In the genomic region with DNA sequence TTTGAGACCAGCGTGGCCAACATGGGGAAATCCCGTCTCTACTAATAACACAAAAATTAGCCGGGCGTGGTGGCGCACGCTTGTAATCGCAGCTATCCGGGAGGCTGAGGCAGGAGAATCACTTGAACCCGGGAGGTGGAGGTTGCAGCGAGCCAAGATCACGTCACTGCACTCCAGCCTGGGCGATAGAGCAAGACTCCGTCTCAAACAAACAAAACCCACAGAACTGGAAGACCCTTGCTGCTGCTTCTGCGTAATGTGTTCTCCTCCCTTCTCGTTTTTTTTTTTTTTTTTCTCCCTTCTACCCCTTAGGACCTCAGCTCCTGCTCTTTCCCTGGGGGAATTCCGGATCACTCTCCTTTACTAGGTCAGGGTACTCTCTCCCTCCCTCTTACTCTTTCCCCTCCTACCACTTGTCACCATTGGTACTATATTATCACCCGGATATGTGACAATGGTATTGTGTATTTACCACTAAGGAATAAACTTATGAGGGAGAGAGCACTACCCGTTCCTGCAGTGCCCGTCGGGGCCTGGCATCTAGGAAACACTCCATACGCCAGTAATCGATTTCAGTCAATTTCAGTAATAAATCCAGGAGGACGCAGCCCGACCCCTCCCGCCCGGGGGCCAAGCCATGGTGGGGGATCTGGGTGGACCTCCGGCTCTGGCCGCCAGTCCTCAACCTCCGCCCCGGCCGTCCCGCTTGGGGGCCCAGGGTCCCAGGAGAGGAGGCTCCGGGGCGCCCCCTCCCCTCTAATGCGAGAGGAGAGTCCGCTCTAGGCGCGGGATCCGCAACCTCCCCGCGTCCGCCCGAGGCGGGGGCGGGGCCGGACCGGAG, we compare ENCODE assay signal across 1 cellular context.
A peak's percentile ranks its signal among the peaks of the same experiment; 100 is the strongest.
TF ChIP-seq lines count a peak whose summit lies in the region.

No MANE protein-coding gene starts in this region.

TF ChIP-seq in A549, 52 proteins besides CTCF, POLR2A, EP300 and RAD21 (continued from another document):
- TF ChIP-seq KDM1A (IDR thresholded peaks at IDR 0.05; ENCODE audit: low read depth) (no peak), RCOR1 (IDR thresholded peaks at IDR 0.05; ENCODE audit: low read depth, low read length) (no peak), ESRRA (IDR thresholded peaks at IDR 0.05; ENCODE audit: borderline replicate concordance, low read length) (no peak), EHF (CRISPR knock-in tag; IDR thresholded peaks at IDR 0.05) (no peak), RNF2 (IDR thresholded peaks at IDR 0.05; ENCODE audit: borderline replicate concordance, low read depth) (no peak), TFCP2L1 (CRISPR knock-in tag; IDR thresholded peaks at IDR 0.05) (no peak), GATA3 (IDR thresholded peaks at IDR 0.05; ENCODE audit: borderline replicate concordance) (peak; percentile 29; the same call in 1 of the 2 replicates), TP53 (CRISPR knock-in tag; IDR thresholded peaks at IDR 0.05) (0 out of 2 replicates have a peak, but pooled peaks have one; percentile 48), KDM5A (IDR thresholded peaks at IDR 0.05) (no peak), RARB (CRISPR knock-in tag; IDR thresholded peaks at IDR 0.05) (no peak), JUNB (IDR thresholded peaks at IDR 0.05) (no peak), ZFP36 (IDR thresholded peaks at IDR 0.05; ENCODE audit: borderline replicate concordance, partially characterized antibody) (no peak), NR3C1 (IDR thresholded peaks at IDR 0.05) (no peak), CHD4 (IDR thresholded peaks at IDR 0.05; ENCODE audit: borderline replicate concordance) (no peak), HOXB5 (CRISPR knock-in tag; IDR thresholded peaks at IDR 0.05) (no peak), CBX2 (IDR thresholded peaks at IDR 0.05; ENCODE audit: borderline replicate concordance, low read depth) (no peak), MAZ (IDR thresholded peaks at IDR 0.05; ENCODE audit: borderline replicate concordance, low read depth, low read length) (peak; percentile 11; the same call in 1 of the 2 replicates), SMC3 (IDR thresholded peaks at IDR 0.05) (0 out of 3 replicates have a peak, but pooled peaks have one; percentile 13), HOXA7 (CRISPR knock-in tag; IDR thresholded peaks at IDR 0.05) (no peak), SREBF2 (IDR thresholded peaks at IDR 0.05) (no peak), CBX8 (IDR thresholded peaks at IDR 0.05) (no peak), CEBPB (IDR thresholded peaks at IDR 0.05) (no peak)
- TF ChIP-seq, protein P1, sequence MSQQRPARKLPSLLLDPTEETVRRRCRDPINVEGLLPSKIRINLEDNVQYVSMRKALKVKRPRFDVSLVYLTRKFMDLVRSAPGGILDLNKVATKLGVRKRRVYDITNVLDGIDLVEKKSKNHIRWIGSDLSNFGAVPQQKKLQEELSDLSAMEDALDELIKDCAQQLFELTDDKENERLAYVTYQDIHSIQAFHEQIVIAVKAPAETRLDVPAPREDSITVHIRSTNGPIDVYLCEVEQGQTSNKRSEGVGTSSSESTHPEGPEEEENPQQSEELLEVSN (IDR thresholded peaks at IDR 0.05; ENCODE audit: borderline replicate concordance, low read depth) = peak; percentile 58; the same call in 1 of the 2 replicates
- TF ChIP-seq, protein P2, sequence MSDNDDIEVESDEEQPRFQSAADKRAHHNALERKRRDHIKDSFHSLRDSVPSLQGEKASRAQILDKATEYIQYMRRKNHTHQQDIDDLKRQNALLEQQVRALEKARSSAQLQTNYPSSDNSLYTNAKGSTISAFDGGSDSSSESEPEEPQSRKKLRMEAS (IDR thresholded peaks at IDR 0.05) = peak; percentile 78
- TF ChIP-seq, protein P3, sequence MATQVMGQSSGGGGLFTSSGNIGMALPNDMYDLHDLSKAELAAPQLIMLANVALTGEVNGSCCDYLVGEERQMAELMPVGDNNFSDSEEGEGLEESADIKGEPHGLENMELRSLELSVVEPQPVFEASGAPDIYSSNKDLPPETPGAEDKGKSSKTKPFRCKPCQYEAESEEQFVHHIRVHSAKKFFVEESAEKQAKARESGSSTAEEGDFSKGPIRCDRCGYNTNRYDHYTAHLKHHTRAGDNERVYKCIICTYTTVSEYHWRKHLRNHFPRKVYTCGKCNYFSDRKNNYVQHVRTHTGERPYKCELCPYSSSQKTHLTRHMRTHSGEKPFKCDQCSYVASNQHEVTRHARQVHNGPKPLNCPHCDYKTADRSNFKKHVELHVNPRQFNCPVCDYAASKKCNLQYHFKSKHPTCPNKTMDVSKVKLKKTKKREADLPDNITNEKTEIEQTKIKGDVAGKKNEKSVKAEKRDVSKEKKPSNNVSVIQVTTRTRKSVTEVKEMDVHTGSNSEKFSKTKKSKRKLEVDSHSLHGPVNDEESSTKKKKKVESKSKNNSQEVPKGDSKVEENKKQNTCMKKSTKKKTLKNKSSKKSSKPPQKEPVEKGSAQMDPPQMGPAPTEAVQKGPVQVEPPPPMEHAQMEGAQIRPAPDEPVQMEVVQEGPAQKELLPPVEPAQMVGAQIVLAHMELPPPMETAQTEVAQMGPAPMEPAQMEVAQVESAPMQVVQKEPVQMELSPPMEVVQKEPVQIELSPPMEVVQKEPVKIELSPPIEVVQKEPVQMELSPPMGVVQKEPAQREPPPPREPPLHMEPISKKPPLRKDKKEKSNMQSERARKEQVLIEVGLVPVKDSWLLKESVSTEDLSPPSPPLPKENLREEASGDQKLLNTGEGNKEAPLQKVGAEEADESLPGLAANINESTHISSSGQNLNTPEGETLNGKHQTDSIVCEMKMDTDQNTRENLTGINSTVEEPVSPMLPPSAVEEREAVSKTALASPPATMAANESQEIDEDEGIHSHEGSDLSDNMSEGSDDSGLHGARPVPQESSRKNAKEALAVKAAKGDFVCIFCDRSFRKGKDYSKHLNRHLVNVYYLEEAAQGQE (IDR thresholded peaks at IDR 0.05) = no peak; the same call in 1 of the 2 replicates
- TF ChIP-seq, protein P4, sequence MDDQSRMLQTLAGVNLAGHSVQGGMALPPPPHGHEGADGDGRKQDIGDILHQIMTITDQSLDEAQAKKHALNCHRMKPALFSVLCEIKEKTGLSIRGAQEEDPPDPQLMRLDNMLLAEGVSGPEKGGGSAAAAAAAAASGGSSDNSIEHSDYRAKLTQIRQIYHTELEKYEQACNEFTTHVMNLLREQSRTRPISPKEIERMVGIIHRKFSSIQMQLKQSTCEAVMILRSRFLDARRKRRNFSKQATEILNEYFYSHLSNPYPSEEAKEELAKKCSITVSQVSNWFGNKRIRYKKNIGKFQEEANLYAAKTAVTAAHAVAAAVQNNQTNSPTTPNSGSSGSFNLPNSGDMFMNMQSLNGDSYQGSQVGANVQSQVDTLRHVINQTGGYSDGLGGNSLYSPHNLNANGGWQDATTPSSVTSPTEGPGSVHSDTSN (IDR thresholded peaks at IDR 0.05) = peak; percentile 41; the same call in 1 of the 2 replicates
- TF ChIP-seq, protein P5, sequence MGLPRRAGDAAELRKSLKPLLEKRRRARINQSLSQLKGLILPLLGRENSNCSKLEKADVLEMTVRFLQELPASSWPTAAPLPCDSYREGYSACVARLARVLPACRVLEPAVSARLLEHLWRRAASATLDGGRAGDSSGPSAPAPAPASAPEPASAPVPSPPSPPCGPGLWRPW (IDR thresholded peaks at IDR 0.05) = no peak
- TF ChIP-seq, protein P6, sequence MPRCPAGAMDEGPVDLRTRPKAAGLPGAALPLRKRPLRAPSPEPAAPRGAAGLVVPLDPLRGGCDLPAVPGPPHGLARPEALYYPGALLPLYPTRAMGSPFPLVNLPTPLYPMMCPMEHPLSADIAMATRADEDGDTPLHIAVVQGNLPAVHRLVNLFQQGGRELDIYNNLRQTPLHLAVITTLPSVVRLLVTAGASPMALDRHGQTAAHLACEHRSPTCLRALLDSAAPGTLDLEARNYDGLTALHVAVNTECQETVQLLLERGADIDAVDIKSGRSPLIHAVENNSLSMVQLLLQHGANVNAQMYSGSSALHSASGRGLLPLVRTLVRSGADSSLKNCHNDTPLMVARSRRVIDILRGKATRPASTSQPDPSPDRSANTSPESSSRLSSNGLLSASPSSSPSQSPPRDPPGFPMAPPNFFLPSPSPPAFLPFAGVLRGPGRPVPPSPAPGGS (IDR thresholded peaks at IDR 0.05) = peak; percentile 89; the same call in 2 of the 3 replicates
- TF ChIP-seq, protein P7, sequence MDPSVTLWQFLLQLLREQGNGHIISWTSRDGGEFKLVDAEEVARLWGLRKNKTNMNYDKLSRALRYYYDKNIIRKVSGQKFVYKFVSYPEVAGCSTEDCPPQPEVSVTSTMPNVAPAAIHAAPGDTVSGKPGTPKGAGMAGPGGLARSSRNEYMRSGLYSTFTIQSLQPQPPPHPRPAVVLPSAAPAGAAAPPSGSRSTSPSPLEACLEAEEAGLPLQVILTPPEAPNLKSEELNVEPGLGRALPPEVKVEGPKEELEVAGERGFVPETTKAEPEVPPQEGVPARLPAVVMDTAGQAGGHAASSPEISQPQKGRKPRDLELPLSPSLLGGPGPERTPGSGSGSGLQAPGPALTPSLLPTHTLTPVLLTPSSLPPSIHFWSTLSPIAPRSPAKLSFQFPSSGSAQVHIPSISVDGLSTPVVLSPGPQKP (IDR thresholded peaks at IDR 0.05; ENCODE audit: low read depth, low read length) = no peak
- TF ChIP-seq, protein P8, sequence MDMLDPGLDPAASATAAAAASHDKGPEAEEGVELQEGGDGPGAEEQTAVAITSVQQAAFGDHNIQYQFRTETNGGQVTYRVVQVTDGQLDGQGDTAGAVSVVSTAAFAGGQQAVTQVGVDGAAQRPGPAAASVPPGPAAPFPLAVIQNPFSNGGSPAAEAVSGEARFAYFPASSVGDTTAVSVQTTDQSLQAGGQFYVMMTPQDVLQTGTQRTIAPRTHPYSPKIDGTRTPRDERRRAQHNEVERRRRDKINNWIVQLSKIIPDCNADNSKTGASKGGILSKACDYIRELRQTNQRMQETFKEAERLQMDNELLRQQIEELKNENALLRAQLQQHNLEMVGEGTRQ (IDR thresholded peaks at IDR 0.05) = no peak
